8 cellular contexts compared by ENCODE assay signal in genomic region chr2:127107622-127107999, GRCh38. TPM values are rescaled to one million over a fixed set of nuclear protein-coding genes. Genes with fewer than 3 reads are reported as not detected.
DNase-seq lines count a peak whose midpoint lies in the region; ATAC-seq, FAIRE-seq and TF ChIP-seq lines count a peak whose summit lies in the region.

No MANE protein-coding gene starts in this region.

- ATAC-seq in GM21723 (IDR thresholded peaks at IDR 0.05; ENCODE audit: unreplicated experiment) = peak; percentile 24
- peak; percentile 29 for ATAC-seq in central memory CD8-positive, alpha-beta T cell (replicated peaks; ENCODE audit: extremely low read depth, poor library complexity, severe bottlenecking)

- H3K79me1 ChIP-seq in mesenchymal stem cell (replicated peaks; ENCODE audit: low read length, poor library complexity, severe bottlenecking) = peaks cover 2% of the 10 kb centered on the region

- peak overlapping the region; percentile 81 for H3K4me2 ChIP-seq in mesenchymal stem cell (ENCODE audit: low read length, poor library complexity, severe bottlenecking)

- POLR2A ChIA-PET in Caco-2 (lab: Charles Lee) = interaction anchor here (0.6 to 1.4 kb wide), 9 partner anchors 8 to 186 kb away, joined by 3 to 24 read pairs (median 4); partner anchors contain the start of gene ERCC3

- H3K9me3 ChIP-seq in Caco-2 (no peaks in the 10 kb centered on the region), mesenchymal stem cell (ENCODE audit: control insufficient read depth, low read length) (no peaks in the 10 kb centered on the region)

- H3K36me3 ChIP-seq in Caco-2 (ENCODE audit: control insufficient read depth, insufficient read depth, low read length) (peaks cover 2% of the 10 kb centered on the region; the same call in 1 of the 2 replicates), mesenchymal stem cell (ENCODE audit: control insufficient read depth in 1 of 2, insufficient read depth in 2 of 2, low read depth in 1 of 2, low read length in 2 of 2) (no peaks in the 10 kb centered on the region)

- no peaks in the 10 kb centered on the region for H3K9me3 Mint-ChIP-seq in Caco-2 (ENCODE audit: unreplicated experiment)
- no peaks in the 10 kb centered on the region for H3K9me3 Mint-ChIP-seq in central memory CD8-positive, alpha-beta T cell

- BruUV-seq in Caco-2 (replicated peaks; lab: Mats Ljungman, UMichigan) = TSS peak; percentile 80

- no peak for FAIRE-seq in RCC 7860 (lab: Jason Lieb, UNC)

- H3K14ac ChIP-seq in mesenchymal stem cell (ENCODE audit: low read length in 2 of 2) = no peak overlapping the region

- H3K4ac ChIP-seq in mesenchymal stem cell (ENCODE audit: low read depth in 1 of 2, low read length in 2 of 2) = no peak overlapping the region

- H3K27me3 ChIP-seq in Caco-2 (replicated peaks; ENCODE audit: control insufficient read depth, insufficient read depth, low read length) (no peaks in the 10 kb centered on the region), mesenchymal stem cell (ENCODE audit: control insufficient read depth in 1 of 2, insufficient read depth in 1 of 2, low read length in 2 of 2) (no peaks in the 10 kb centered on the region)

- TF ChIP-seq CTCF in Caco-2 (IDR thresholded peaks at IDR 0.05; ENCODE audit: insufficient read depth in 1 of 2, low read depth in 1 of 2, low read length in 1 of 2, severe bottlenecking in 1 of 2, unreplicated experiment in 1 of 2) = peak in 1 of 2 experiments; percentile 5

- DNase-seq in Caco-2 (peak; percentile 59), NCI-H2081 treated with DMSO at 0.1 percent for 48 hours (lab: John Stamatoyannopoulos, UW) (peak; percentile 10), mesenchymal stem cell (no peak), ureter (ENCODE audit: low spot score) (peak; percentile 43), RCC 7860 (ENCODE audit: low spot score) (no peak), putamen (ENCODE audit: low spot score) (no peak)
- no peak for DNase-seq in central memory CD8-positive, alpha-beta T cell (ENCODE audit: low spot score in 2 of 2)

- intact Hi-C loops in Caco-2 (cut with micrococcal nuclease; ENCODE audit: unreplicated experiment) = loop anchor here (1.0 to 2.0 kb wide), 5 partner anchors 11 to 111 kb away; no protein-coding TSS in a partner anchor

- no peak overlapping the region for H2BK15ac ChIP-seq in mesenchymal stem cell (ENCODE audit: low read depth, poor library complexity, severe bottlenecking)

- H3K27ac Mint-ChIP-seq in Caco-2 (ENCODE audit: unreplicated experiment) = peak overlapping the region; percentile 84
- peak overlapping the region; percentile 87 for H3K27ac Mint-ChIP-seq in central memory CD8-positive, alpha-beta T cell (ENCODE audit: low read depth)

- peak overlapping the region; percentile 11 for H2BK120ac ChIP-seq in mesenchymal stem cell (ENCODE audit: low read depth, low read length)

- CTCF ChIA-PET in Caco-2 (lab: Charles Lee) = interaction anchor here (0.6 to 1.4 kb wide), 6 partner anchors 8 to 90 kb away, joined by 3 to 12 read pairs (median 7); no protein-coding TSS in a partner anchor

- H3K4me3 ChIP-seq in Caco-2 (ENCODE audit: low read depth, low read length) (peak overlapping the region; percentile 98), mesenchymal stem cell (ENCODE audit: insufficient read depth in 1 of 2, low read depth in 1 of 2, low read length in 2 of 2) (peak overlapping the region; percentile 87 to 95)

- H4K91ac ChIP-seq in mesenchymal stem cell (ENCODE audit: low read length) = no peak overlapping the region

- peaks cover 4% of the 10 kb centered on the region for H3K36me3 Mint-ChIP-seq in Caco-2 (ENCODE audit: insufficient read depth, unreplicated experiment)
- no peaks in the 10 kb centered on the region for H3K36me3 Mint-ChIP-seq in central memory CD8-positive, alpha-beta T cell (ENCODE audit: insufficient read depth)

- H3K18ac ChIP-seq in mesenchymal stem cell (ENCODE audit: low read depth in 1 of 2, low read length in 2 of 2) = peak overlapping the region in 1 of 2 experiments; percentile 78

- no peaks in the 10 kb centered on the region for H3K27me3 Mint-ChIP-seq in Caco-2 (ENCODE audit: insufficient read depth, unreplicated experiment)
- peaks cover 3% of the 10 kb centered on the region for H3K27me3 Mint-ChIP-seq in central memory CD8-positive, alpha-beta T cell

- peak overlapping the region; percentile 85 for H3K4me3 Mint-ChIP-seq in Caco-2 (ENCODE audit: unreplicated experiment)
- peak overlapping the region; percentile 88 for H3K4me3 Mint-ChIP-seq in central memory CD8-positive, alpha-beta T cell

- no peak overlapping the region for H3K23ac ChIP-seq in mesenchymal stem cell (ENCODE audit: low read length in 2 of 2)

- H3K4me1 Mint-ChIP-seq in Caco-2 (ENCODE audit: low read depth, unreplicated experiment) = peaks cover 34% of the 10 kb centered on the region
- H3K4me1 Mint-ChIP-seq in central memory CD8-positive, alpha-beta T cell = peaks cover 3% of the 10 kb centered on the region

- WGBS in mesenchymal stem cell = 0% methylated on average over 15 of the region's 17 CpGs

- peak overlapping the region; percentile 64 for H3K27ac ChIP-seq in mesenchymal stem cell (ENCODE audit: low read length, poor library complexity, severe bottlenecking)

- no peak overlapping the region for H2AK5ac ChIP-seq in mesenchymal stem cell (ENCODE audit: low read length, severe bottlenecking)

- peak overlapping the region in 1 of 2 experiments; percentile 92 for H2BK12ac ChIP-seq in mesenchymal stem cell (ENCODE audit: low read length in 2 of 2)

- H3K4me1 ChIP-seq in Caco-2 (peaks cover 43% of the 10 kb centered on the region), mesenchymal stem cell (ENCODE audit: control insufficient read depth, insufficient read depth, low read depth, low read length) (peaks cover 33% of the 10 kb centered on the region)

- no peak overlapping the region for H4K8ac ChIP-seq in mesenchymal stem cell (ENCODE audit: low read length)

- H2BK5ac ChIP-seq in mesenchymal stem cell (ENCODE audit: low read depth, low read length, poor library complexity, severe bottlenecking) = no peak overlapping the region

- H3K9ac ChIP-seq in mesenchymal stem cell (ENCODE audit: low read length) = peak overlapping the region; percentile 95

- H2AFZ ChIP-seq in mesenchymal stem cell (ENCODE audit: low read depth, low read length) = no peak overlapping the region

RNA-seq across cellular contexts. Expression of gene BIN1, which starts 0.7 kb away (rescaled TPM):
- total RNA-seq in Caco-2 (2022) = 198 and 205 TPM in 2 replicates
- polyA plus RNA-seq in mesenchymal stem cell (2013, experiment 1 of 2) = 61.3 TPM
- polyA plus RNA-seq in mesenchymal stem cell (2013, experiment 2 of 2) = 58.6 TPM
- total RNA-seq in ureter = 51.6 TPM

Comparison
In these comparisons a context has a peak if more than half of its experiments do, and no peak if none do; other contexts are left out.
1. DNase-seq: peak in Caco-2 (2 of 2), NCI-H2081 treated with DMSO at 0.1 percent for 48 hours (single experiment) and ureter (single experiment); none in central memory CD8-positive, alpha-beta T cell (0 of 2), mesenchymal stem cell (single experiment), RCC 7860 (single experiment) and putamen (single experiment).